In the genomic region with DNA sequence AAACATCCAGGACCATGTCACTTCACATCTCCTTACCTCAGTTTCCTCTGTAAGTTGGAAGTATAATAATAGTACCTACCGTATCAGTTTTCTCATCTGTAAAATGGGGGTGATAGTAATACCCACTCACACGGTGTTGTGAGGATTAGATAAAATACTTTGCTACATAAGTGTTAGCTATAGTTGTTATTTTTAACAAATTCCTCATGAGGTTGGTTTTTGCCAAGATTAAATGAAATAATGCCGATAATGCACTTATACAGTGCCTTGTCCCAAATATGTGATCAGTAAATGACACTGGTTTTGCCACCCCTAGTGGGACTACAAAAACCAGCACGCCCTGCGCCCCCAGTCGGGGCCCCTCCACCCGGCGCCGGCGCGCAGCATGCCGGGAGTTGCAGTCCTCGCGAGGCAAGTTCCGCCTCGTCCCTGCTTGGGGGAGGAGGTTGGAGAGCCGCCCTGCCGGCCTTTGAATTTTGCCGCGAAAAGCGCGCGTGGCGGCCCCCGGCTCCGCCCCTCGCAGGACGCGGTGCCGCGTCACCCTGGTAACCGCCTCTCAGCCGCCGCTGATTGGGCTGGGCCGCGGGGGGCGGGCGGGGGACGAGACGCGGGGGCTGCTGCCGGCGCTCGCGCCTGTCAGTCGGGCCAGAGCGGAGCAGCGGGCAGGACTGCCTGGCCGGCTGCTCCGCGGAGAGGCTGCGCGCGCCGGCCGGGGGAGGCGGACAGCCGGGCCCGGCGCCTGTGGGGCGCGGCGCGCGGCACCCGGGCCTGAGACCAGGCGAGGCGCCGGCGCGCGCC, we compare ENCODE assay signal across 8 cellular contexts. TPM values are rescaled to one million over a fixed set of nuclear protein-coding genes. Genes with fewer than 3 reads are reported as not detected.
DNase-seq lines count a peak whose midpoint lies in the region; TF ChIP-seq lines count a peak whose summit lies in the region.

A gene (plus strand): TSS at position 639 of the 798 bp plus-strand sequence. CDS start 30,322 bp downstream, outside the sequence.

- peak within 1 kb of the TSS; percentile 51; the same call in 1 of the 2 replicates for H3K4me3 Mint-ChIP-seq in HFFc6

- peaks cover 11% of the 10 kb centered on the region for H3K4me1 Mint-ChIP-seq in HFFc6 (ENCODE audit: low read depth)

- H3K9me3 Mint-ChIP-seq in HFFc6, result no peaks in the 10 kb centered on the region

- DNase-seq in GM04504 (ENCODE audit: low read depth), result peak; percentile 89
- DNase-seq in HFFc6, result peak; percentile 94
- DNase-seq in NB4 (ENCODE audit: low read depth), result peak; percentile 99
- peak; percentile 97 for DNase-seq in SK-N-DZ (ENCODE audit: low spot score)
- peak; percentile 98 for DNase-seq in activated naive CD4-positive, alpha-beta T cell treated with anti-CD3 and anti-CD28 coated beads, Interleukin-2, amount 50 U/mL, for 16 hours
- DNase-seq in germinal center (ENCODE audit: low spot score), result peak; percentile 95
- DNase-seq in non-pigmented ciliary epithelial cell (ENCODE audit: low read depth), result peak; percentile 79
- DNase-seq in superior temporal gyrus (ENCODE audit: extremely low spot score), result peak; percentile 97

- TF ChIP-seq POLR2A in NB4 (IDR thresholded peaks at IDR 0.05; ENCODE audit: extremely low read depth, insufficient read length), result peak; percentile 73

- TF ChIP-seq CTCF in HFFc6 (IDR thresholded peaks at IDR 0.05) (peak; percentile 55), NB4 (IDR thresholded peaks at IDR 0.05; ENCODE audit: low read depth, low read length) (no peak)

- H3K27ac Mint-ChIP-seq in HFFc6, result no peak within 1 kb of the TSS

- H3K4me3 ChIP-seq in NB4 (ENCODE audit: low read depth, low read length), result peak within 1 kb of the TSS; percentile 44

- H3K27me3 Mint-ChIP-seq in HFFc6 (ENCODE audit: insufficient read depth), result peaks cover 19% of the 10 kb centered on the region

- H3K36me3 Mint-ChIP-seq in HFFc6 (ENCODE audit: low read depth), result no peaks in the 10 kb centered on the region

RNA-seq across cellular contexts. Expression of the gene that starts here (rescaled TPM):
- total RNA-seq in HFFc6 (2021; fragmentation: NEBNext Ultra II Directional; extraction: Animal tissue kit (Norgen Biotek cat#: 25700)), result under 1 TPM; 0.46 to 0.65 (median 0.64) TPM
- 17.5 and 18.1 TPM in 2 replicates for polyA plus RNA-seq in SK-N-DZ (2014; cell fraction: cytosol; rRNA removed)
- 7.0 and 7.4 TPM in 2 replicates for polyA plus RNA-seq in SK-N-DZ (2014; cell fraction: nucleus; rRNA removed)

Comparison
In these comparisons a context has a peak if more than half of its experiments do, and no peak if none do; other contexts are left out.
1. Peak in every context shown above with its lines: DNase-seq and H3K4me3 ChIP-seq.
2. Peak in DNase-seq in HFFc6; RNA of the gene not detected or under 1 TPM.